19 cellular contexts compared by ENCODE assay signal in genomic region chr6:127997472-127998164, GRCh38.
"Had no signal": no experiment of that assay in that cellular context is flagged by ENCODE, and none has a peak within 500 bp of the region (broad histone marks: within the 10 kb centered on the region; RNA-seq: fewer than 3 reads in every experiment).

No MANE protein-coding gene starts in this region.

- H3K4me3 Mint-ChIP-seq: activated B cell treated with CpG ODN at 0.5 μM for 24 hours; activated CD4-positive, alpha-beta T cell treated with anti-CD3 and anti-CD28 coated beads, Interleukin-2, amount 10 ng/mL, durations not matched to agents 24 days and 14 days; dendritic cell treated with granulocyte-macrophage colony-stimulating factor and Interleukin-4, amounts not matched to agents 40 ng/mL and 50 ng/mL, for 4 days; natural killer cell; stimulated activated effector memory CD8-positive, alpha-beta T cell treated with anti-CD3 and anti-CD28 coated beads, Interleukin-12 subunit alpha, Interleukin-12 subunit beta, amount 100 ng/mL, for 72 hours had no signal

- H3K27ac Mint-ChIP-seq: activated B cell treated with CpG ODN at 0.5 μM for 24 hours; activated CD4-positive, alpha-beta T cell treated with anti-CD3 and anti-CD28 coated beads, Interleukin-2, amount 10 ng/mL, durations not matched to agents 24 days and 14 days; dendritic cell treated with granulocyte-macrophage colony-stimulating factor and Interleukin-4, amounts not matched to agents 40 ng/mL and 50 ng/mL, for 4 days; natural killer cell; stimulated activated effector memory CD8-positive, alpha-beta T cell treated with anti-CD3 and anti-CD28 coated beads, Interleukin-12 subunit alpha, Interleukin-12 subunit beta, amount 100 ng/mL, for 72 hours had no signal

- H3K36me3 Mint-ChIP-seq: natural killer cell; stimulated activated effector memory CD8-positive, alpha-beta T cell treated with anti-CD3 and anti-CD28 coated beads, Interleukin-12 subunit alpha, Interleukin-12 subunit beta, amount 100 ng/mL, for 72 hours had no signal

- H3K9me3 Mint-ChIP-seq: activated B cell treated with CpG ODN at 0.5 μM for 24 hours; dendritic cell treated with granulocyte-macrophage colony-stimulating factor and Interleukin-4, amounts not matched to agents 40 ng/mL and 50 ng/mL, for 4 days; natural killer cell; stimulated activated effector memory CD8-positive, alpha-beta T cell treated with anti-CD3 and anti-CD28 coated beads, Interleukin-12 subunit alpha, Interleukin-12 subunit beta, amount 100 ng/mL, for 72 hours had no signal

- H3K4me1 Mint-ChIP-seq: activated B cell treated with CpG ODN at 0.5 μM for 24 hours; natural killer cell; stimulated activated effector memory CD8-positive, alpha-beta T cell treated with anti-CD3 and anti-CD28 coated beads, Interleukin-12 subunit alpha, Interleukin-12 subunit beta, amount 100 ng/mL, for 72 hours had no signal

- H3K27me3 Mint-ChIP-seq: activated B cell treated with CpG ODN at 0.5 μM for 24 hours; activated CD4-positive, alpha-beta T cell treated with anti-CD3 and anti-CD28 coated beads, Interleukin-2, amount 10 ng/mL, durations not matched to agents 24 days and 14 days; dendritic cell treated with granulocyte-macrophage colony-stimulating factor and Interleukin-4, amounts not matched to agents 40 ng/mL and 50 ng/mL, for 4 days had no signal

- ATAC-seq: left lung; mucosa of descending colon; natural killer cell; stimulated activated effector memory CD8-positive, alpha-beta T cell treated with anti-CD3 and anti-CD28 coated beads, Interleukin-12 subunit alpha, Interleukin-12 subunit beta, amount 100 ng/mL, for 72 hours had no signal

- DNase-seq: activated B cell treated with CpG ODN at 0.5 μM for 24 hours; activated CD4-positive, alpha-beta T cell treated with anti-CD3 and anti-CD28 coated beads, Interleukin-2, amount 10 ng/mL, durations not matched to agents 24 days and 14 days; activated effector memory CD4-positive, alpha-beta T cell treated with anti-CD3 and anti-CD28 coated beads, Interleukin-2, amount 50 U/mL, for 16 hours; activated T-cell treated with anti-CD3 and anti-CD28 coated beads, Interleukin-2, amount 50 U/mL, for 1 hour; anterior cingulate cortex; effector memory CD4-positive, alpha-beta T cell; foreskin fibroblast; hippocampal formation; kidney; left lung; mammary epithelial cell; mucosa of descending colon; natural killer cell; stimulated activated CD4-positive, alpha-beta T cell treated with anti-CD3 and anti-CD28 coated beads, Interleukin-12 subunit alpha, Interleukin-12 subunit beta, amount 100 ng/mL, for 4 hours; stimulated activated CD4-positive, alpha-beta T cell treated with anti-CD3 and anti-CD28 coated beads, Interleukin-2, amount 100 ng/mL, for 24 hours; T-helper 2 cell; transverse colon had no signal
